Comparison of ENCODE assay signal across 8 cellular contexts in the genomic region with DNA sequence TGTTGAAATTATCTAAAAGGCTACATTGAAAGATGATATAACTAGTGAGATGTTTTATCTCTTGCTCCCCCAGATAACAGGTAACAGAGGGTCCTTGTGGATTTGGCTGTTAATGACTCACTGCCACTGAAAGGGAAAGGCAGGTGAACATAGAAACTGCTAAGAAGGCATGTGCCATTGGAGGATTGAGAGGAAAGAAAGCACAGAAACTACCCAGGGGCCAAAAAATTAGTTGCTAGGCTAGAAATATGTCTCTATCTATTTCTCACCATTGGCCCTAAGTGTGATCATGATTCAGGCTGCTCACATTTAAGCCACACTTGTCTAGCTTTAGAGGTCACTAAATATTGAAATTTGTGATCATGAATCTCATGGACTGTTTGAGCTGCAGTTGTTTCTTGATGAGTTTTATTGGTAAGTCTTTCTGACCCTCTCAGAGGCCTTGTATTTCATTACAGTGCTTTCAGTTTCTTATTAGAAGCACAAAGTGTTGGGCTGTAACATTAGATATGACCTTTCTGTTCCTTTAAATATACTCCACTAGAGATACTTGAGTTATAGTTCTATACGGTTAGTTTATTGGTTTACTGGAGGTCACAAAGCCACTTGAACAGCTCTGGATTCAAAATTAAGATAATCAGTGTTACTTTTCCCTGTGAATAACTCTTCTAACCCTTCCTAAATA. TPM values are rescaled to one million over a fixed set of nuclear protein-coding genes. Genes with fewer than 3 reads are reported as not detected.
DNase-seq lines count a peak whose midpoint lies in the region; ATAC-seq and TF ChIP-seq lines count a peak whose summit lies in the region.
"Had no signal": no experiment of that assay in that cellular context is flagged by ENCODE, and none has a peak within 500 bp of the region (broad histone marks: within the 10 kb centered on the region; RNA-seq: fewer than 3 reads in every experiment).

No MANE protein-coding gene starts in this region.

- H3K4me1 ChIP-seq in upper lobe of left lung, result peaks cover 0 to 4% (median 1%) of the 10 kb centered on the region in 4 donors

- no peak for TF ChIP-seq EP300 in upper lobe of left lung (IDR thresholded peaks at IDR 0.05)

- DNase-seq in left colon (no peak), anterior cingulate cortex (lab: John Stamatoyannopoulos, UW) (no peak), upper lobe of left lung (no peak), SIG-M5 (lab: John Stamatoyannopoulos, UW) (no peak)
- DNase-seq: left ventricle myocardium superior had no signal

- ATAC-seq in GM18868 (IDR thresholded peaks at IDR 0.05; ENCODE audit: unreplicated experiment) (peak; percentile 46), GM21515 (IDR thresholded peaks at IDR 0.05; ENCODE audit: unreplicated experiment) (peak; percentile 41), HG03139 (IDR thresholded peaks at IDR 0.05; ENCODE audit: unreplicated experiment) (peak; percentile 43), left colon (peak; percentile 48), upper lobe of left lung (ENCODE audit: low FRiP score in 2 of 2) (no peak)
- ATAC-seq: left ventricle myocardium superior had no signal

- no peaks in the 10 kb centered on the region for H3K27me3 ChIP-seq in upper lobe of left lung

- H3K27ac ChIP-seq in upper lobe of left lung, result no peak overlapping the region

- TF ChIP-seq CTCF in upper lobe of left lung (IDR thresholded peaks at IDR 0.05), result no peak

- peaks cover 0 to 60% (median 6%) of the 10 kb centered on the region in 4 donors for H3K36me3 ChIP-seq in upper lobe of left lung

- WGBS in upper lobe of left lung, 2 donors, result 56 to 68% methylated on average over 1 of the region's 1 CpG

- intact Hi-C loops in left colon (cut with DNase I, micrococcal nuclease), result no loop called here

- no peaks in the 10 kb centered on the region for H3K9me3 ChIP-seq in upper lobe of left lung

- no peak for TF ChIP-seq POLR2A in upper lobe of left lung (IDR thresholded peaks at IDR 0.05)

- no peak overlapping the region for H3K4me3 ChIP-seq in upper lobe of left lung

RNA-seq across cellular contexts. Expression of a gene that starts 26.2 kb away (rescaled TPM):
- total RNA-seq in left colon (10 to 100 TPM; 21.9 to 30.9 TPM), upper lobe of left lung (10 to 100 TPM; 28.4 to 53.5 (median 36.6) TPM)

Comparison
In these comparisons a context has a peak if more than half of its experiments do, and no peak if none do; other contexts are left out.
1. ATAC-seq: peak in GM18868 (single experiment), GM21515 (single experiment), HG03139 (single experiment) and left colon (single experiment); none in upper lobe of left lung (0 of 2).